ENCODE assay signal across 1 cellular context in the genomic region with DNA sequence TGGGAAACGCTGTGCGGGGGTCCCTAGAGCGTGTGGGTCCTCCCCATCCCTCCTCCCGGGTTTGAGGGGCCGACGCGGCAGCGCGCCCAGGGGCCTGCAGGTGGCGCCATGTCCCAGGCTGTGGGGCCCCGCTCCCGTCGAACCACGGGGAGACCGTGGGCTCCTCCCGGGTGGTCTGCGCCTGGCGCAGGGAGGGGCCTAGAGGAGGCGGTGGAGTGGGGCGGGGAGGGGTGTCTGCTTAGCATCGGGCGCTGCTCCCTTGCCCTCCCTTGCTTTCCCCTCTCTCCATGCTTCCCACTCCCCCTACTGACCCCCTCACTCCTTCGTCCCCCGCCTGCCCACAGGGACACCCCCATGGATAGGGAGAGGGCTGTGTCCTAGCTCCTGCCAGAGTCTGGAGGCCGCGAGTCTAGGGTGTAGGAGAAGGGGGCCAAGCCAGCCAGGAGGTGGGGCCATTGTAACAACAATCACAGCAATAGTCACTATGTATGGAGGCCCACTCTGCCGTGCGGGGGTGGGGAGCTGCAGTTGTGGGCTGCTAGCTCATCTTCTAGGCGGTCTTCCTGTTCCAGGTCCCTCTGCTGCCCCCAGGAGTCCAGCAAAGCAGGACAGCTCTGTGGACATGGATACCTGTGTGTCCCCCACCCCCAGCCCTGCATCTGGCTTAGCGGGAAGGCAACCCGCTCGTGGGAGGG.
TF ChIP-seq lines count a peak whose summit lies in the region.

No MANE protein-coding gene starts in this region.

TF ChIP-seq in HepG2, 621 proteins besides CTCF, POLR2A, EP300 and RAD21 (continued from another document and continues in another):
- TF ChIP-seq, protein P1, sequence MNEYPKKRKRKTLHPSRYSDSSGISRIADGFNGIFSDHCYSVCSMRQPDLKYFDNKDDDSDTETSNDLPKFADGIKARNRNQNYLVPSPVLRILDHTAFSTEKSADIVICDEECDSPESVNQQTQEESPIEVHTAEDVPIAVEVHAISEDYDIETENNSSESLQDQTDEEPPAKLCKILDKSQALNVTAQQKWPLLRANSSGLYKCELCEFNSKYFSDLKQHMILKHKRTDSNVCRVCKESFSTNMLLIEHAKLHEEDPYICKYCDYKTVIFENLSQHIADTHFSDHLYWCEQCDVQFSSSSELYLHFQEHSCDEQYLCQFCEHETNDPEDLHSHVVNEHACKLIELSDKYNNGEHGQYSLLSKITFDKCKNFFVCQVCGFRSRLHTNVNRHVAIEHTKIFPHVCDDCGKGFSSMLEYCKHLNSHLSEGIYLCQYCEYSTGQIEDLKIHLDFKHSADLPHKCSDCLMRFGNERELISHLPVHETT (CRISPR knock-in tag; conservative IDR thresholded peaks at IDR 0.05): peak; percentile 40; the same call in 1 of the 2 replicates
- peak; percentile 3; the same call in 1 of the 2 replicates for TF ChIP-seq ZNF331 (CRISPR knock-in tag; IDR thresholded peaks at IDR 0.05)
- TF ChIP-seq ZNF777 (CRISPR knock-in tag; IDR thresholded peaks at IDR 0.05): peak; percentile 90
- TF ChIP-seq NRL (CRISPR knock-in tag; IDR thresholded peaks at IDR 0.05; ENCODE audit: borderline replicate concordance): peak; percentile 48; the same call in 1 of the 2 replicates
- peak; percentile 49; the same call in 1 of the 2 replicates for TF ChIP-seq RXRA (CRISPR knock-in tag; IDR thresholded peaks at IDR 0.05)
- TF ChIP-seq, protein P2, sequence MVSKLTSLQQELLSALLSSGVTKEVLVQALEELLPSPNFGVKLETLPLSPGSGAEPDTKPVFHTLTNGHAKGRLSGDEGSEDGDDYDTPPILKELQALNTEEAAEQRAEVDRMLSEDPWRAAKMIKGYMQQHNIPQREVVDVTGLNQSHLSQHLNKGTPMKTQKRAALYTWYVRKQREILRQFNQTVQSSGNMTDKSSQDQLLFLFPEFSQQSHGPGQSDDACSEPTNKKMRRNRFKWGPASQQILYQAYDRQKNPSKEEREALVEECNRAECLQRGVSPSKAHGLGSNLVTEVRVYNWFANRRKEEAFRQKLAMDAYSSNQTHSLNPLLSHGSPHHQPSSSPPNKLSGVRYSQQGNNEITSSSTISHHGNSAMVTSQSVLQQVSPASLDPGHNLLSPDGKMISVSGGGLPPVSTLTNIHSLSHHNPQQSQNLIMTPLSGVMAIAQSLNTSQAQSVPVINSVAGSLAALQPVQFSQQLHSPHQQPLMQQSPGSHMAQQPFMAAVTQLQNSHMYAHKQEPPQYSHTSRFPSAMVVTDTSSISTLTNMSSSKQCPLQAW (CRISPR knock-in tag; IDR thresholded peaks at IDR 0.05): peak; percentile 58
- 0 out of 2 replicates have a peak, but pooled peaks have one; percentile 17 for TF ChIP-seq MEF2D (CRISPR knock-in tag; IDR thresholded peaks at IDR 0.05)
- peak; percentile 34; the same call in 1 of the 2 replicates for TF ChIP-seq SP4 (CRISPR knock-in tag; IDR thresholded peaks at IDR 0.05)
- 0 out of 2 replicates have a peak, but pooled peaks have one; percentile 40 for TF ChIP-seq GLI4 (CRISPR knock-in tag; IDR thresholded peaks at IDR 0.05; ENCODE audit: borderline replicate concordance)
- no peak for TF ChIP-seq KDM4B (CRISPR knock-in tag; IDR thresholded peaks at IDR 0.05)
- TF ChIP-seq SALL1 (CRISPR knock-in tag; IDR thresholded peaks at IDR 0.05): peak; percentile 54
- no peak for TF ChIP-seq SOX13 (IDR thresholded peaks at IDR 0.05)
- TF ChIP-seq SOX13 (CRISPR knock-in tag; conservative IDR thresholded peaks at IDR 0.05 in 1 of 2, IDR thresholded peaks at IDR 0.05 in 1 of 2): no peak; a peak in 1 of 4 replicates
- 0 out of 2 replicates have a peak, but pooled peaks have one; percentile 30 for TF ChIP-seq ZNF138 (CRISPR knock-in tag; IDR thresholded peaks at IDR 0.05; ENCODE audit: low read depth)
- TF ChIP-seq, protein P3, sequence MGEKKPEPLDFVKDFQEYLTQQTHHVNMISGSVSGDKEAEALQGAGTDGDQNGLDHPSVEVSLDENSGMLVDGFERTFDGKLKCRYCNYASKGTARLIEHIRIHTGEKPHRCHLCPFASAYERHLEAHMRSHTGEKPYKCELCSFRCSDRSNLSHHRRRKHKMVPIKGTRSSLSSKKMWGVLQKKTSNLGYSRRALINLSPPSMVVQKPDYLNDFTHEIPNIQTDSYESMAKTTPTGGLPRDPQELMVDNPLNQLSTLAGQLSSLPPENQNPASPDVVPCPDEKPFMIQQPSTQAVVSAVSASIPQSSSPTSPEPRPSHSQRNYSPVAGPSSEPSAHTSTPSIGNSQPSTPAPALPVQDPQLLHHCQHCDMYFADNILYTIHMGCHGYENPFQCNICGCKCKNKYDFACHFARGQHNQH (CRISPR knock-in tag; IDR thresholded peaks at IDR 0.05): peak; percentile 47; the same call in 1 of the 2 replicates
- TF ChIP-seq TOE1 (CRISPR knock-in tag; IDR thresholded peaks at IDR 0.05): no peak
- no peak for TF ChIP-seq YEATS2 (CRISPR knock-in tag; IDR thresholded peaks at IDR 0.05; ENCODE audit: borderline replicate concordance)
- TF ChIP-seq ZNF775 (CRISPR knock-in tag; IDR thresholded peaks at IDR 0.05; ENCODE audit: borderline replicate concordance): no peak
- peak; percentile 82 for TF ChIP-seq DNMT1 (CRISPR knock-in tag; IDR thresholded peaks at IDR 0.05)
- TF ChIP-seq, protein P4, sequence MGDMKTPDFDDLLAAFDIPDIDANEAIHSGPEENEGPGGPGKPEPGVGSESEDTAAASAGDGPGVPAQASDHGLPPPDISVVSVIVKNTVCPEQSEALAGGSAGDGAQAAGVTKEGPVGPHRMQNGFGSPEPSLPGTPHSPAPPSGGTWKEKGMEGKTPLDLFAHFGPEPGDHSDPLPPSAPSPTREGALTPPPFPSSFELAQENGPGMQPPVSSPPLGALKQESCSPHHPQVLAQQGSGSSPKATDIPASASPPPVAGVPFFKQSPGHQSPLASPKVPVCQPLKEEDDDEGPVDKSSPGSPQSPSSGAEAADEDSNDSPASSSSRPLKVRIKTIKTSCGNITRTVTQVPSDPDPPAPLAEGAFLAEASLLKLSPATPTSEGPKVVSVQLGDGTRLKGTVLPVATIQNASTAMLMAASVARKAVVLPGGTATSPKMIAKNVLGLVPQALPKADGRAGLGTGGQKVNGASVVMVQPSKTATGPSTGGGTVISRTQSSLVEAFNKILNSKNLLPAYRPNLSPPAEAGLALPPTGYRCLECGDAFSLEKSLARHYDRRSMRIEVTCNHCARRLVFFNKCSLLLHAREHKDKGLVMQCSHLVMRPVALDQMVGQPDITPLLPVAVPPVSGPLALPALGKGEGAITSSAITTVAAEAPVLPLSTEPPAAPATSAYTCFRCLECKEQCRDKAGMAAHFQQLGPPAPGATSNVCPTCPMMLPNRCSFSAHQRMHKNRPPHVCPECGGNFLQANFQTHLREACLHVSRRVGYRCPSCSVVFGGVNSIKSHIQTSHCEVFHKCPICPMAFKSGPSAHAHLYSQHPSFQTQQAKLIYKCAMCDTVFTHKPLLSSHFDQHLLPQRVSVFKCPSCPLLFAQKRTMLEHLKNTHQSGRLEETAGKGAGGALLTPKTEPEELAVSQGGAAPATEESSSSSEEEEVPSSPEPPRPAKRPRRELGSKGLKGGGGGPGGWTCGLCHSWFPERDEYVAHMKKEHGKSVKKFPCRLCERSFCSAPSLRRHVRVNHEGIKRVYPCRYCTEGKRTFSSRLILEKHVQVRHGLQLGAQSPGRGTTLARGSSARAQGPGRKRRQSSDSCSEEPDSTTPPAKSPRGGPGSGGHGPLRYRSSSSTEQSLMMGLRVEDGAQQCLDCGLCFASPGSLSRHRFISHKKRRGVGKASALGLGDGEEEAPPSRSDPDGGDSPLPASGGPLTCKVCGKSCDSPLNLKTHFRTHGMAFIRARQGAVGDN (CRISPR knock-in tag; IDR thresholded peaks at IDR 0.05): peak; percentile 66
- no peak for TF ChIP-seq CREB1 (IDR thresholded peaks at IDR 0.05)
- TF ChIP-seq CREB1 (CRISPR knock-in tag; IDR thresholded peaks at IDR 0.05): no peak
- TF ChIP-seq, protein P5, sequence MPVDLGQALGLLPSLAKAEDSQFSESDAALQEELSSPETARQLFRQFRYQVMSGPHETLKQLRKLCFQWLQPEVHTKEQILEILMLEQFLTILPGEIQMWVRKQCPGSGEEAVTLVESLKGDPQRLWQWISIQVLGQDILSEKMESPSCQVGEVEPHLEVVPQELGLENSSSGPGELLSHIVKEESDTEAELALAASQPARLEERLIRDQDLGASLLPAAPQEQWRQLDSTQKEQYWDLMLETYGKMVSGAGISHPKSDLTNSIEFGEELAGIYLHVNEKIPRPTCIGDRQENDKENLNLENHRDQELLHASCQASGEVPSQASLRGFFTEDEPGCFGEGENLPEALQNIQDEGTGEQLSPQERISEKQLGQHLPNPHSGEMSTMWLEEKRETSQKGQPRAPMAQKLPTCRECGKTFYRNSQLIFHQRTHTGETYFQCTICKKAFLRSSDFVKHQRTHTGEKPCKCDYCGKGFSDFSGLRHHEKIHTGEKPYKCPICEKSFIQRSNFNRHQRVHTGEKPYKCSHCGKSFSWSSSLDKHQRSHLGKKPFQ (CRISPR knock-in tag; IDR thresholded peaks at IDR 0.05; ENCODE audit: insufficient replicate concordance): no peak
- TF ChIP-seq ZNF260 (CRISPR knock-in tag; IDR thresholded peaks at IDR 0.05; ENCODE audit: borderline replicate concordance, low read depth): no peak
- TF ChIP-seq POLR2G (IDR thresholded peaks at IDR 0.05; ENCODE audit: low read depth, low read length): no peak
- peak; percentile 45; the same call in 1 of the 2 replicates for TF ChIP-seq HOXA3 (CRISPR knock-in tag; IDR thresholded peaks at IDR 0.05)
- TF ChIP-seq NR2C2 (CRISPR knock-in tag; IDR thresholded peaks at IDR 0.05; ENCODE audit: borderline replicate concordance): no peak
- peak; percentile 67; the same call in 1 of the 2 replicates for TF ChIP-seq ZNF605 (CRISPR knock-in tag; IDR thresholded peaks at IDR 0.05)
- TF ChIP-seq FIP1L1 (IDR thresholded peaks at IDR 0.05; ENCODE audit: borderline replicate concordance, insufficient read depth, low read depth, low read length): no peak
- TF ChIP-seq ARID2 (CRISPR knock-in tag; IDR thresholded peaks at IDR 0.05; ENCODE audit: borderline replicate concordance): no peak
- TF ChIP-seq ZNF788 (CRISPR knock-in tag; IDR thresholded peaks at IDR 0.05; ENCODE audit: borderline replicate concordance): 0 out of 2 replicates have a peak, but pooled peaks have one; percentile 15
- TF ChIP-seq SRY (CRISPR knock-in tag; IDR thresholded peaks at IDR 0.05): 0 out of 2 replicates have a peak, but pooled peaks have one; percentile 30
- TF ChIP-seq SETDB1 (CRISPR knock-in tag; IDR thresholded peaks at IDR 0.05; ENCODE audit: borderline replicate concordance): no peak
- 0 out of 2 replicates have a peak, but pooled peaks have one; percentile 70 for TF ChIP-seq ZNF546 (CRISPR knock-in tag; conservative IDR thresholded peaks at IDR 0.05)
- TF ChIP-seq, protein P6, sequence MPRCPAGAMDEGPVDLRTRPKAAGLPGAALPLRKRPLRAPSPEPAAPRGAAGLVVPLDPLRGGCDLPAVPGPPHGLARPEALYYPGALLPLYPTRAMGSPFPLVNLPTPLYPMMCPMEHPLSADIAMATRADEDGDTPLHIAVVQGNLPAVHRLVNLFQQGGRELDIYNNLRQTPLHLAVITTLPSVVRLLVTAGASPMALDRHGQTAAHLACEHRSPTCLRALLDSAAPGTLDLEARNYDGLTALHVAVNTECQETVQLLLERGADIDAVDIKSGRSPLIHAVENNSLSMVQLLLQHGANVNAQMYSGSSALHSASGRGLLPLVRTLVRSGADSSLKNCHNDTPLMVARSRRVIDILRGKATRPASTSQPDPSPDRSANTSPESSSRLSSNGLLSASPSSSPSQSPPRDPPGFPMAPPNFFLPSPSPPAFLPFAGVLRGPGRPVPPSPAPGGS (CRISPR knock-in tag; IDR thresholded peaks at IDR 0.05): peak; percentile 64; the same call in 1 of the 2 replicates
- TF ChIP-seq, protein P7, sequence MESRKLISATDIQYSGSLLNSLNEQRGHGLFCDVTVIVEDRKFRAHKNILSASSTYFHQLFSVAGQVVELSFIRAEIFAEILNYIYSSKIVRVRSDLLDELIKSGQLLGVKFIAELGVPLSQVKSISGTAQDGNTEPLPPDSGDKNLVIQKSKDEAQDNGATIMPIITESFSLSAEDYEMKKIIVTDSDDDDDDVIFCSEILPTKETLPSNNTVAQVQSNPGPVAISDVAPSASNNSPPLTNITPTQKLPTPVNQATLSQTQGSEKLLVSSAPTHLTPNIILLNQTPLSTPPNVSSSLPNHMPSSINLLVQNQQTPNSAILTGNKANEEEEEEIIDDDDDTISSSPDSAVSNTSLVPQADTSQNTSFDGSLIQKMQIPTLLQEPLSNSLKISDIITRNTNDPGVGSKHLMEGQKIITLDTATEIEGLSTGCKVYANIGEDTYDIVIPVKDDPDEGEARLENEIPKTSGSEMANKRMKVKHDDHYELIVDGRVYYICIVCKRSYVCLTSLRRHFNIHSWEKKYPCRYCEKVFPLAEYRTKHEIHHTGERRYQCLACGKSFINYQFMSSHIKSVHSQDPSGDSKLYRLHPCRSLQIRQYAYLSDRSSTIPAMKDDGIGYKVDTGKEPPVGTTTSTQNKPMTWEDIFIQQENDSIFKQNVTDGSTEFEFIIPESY (CRISPR knock-in tag; IDR thresholded peaks at IDR 0.05): peak; percentile 97
- no peak for TF ChIP-seq ZNF367 (CRISPR knock-in tag; IDR thresholded peaks at IDR 0.05; ENCODE audit: borderline replicate concordance)
- TF ChIP-seq CHCHD3 (CRISPR knock-in tag; IDR thresholded peaks at IDR 0.05): 0 out of 2 replicates have a peak, but pooled peaks have one; percentile 54
- TF ChIP-seq PHF8 (CRISPR knock-in tag; IDR thresholded peaks at IDR 0.05): peak; percentile 22; the same call in 1 of the 2 replicates
- no peak for TF ChIP-seq HOXD1 (CRISPR knock-in tag; IDR thresholded peaks at IDR 0.05)
- TF ChIP-seq JUN (CRISPR knock-in tag; IDR thresholded peaks at IDR 0.05): no peak
- no peak for TF ChIP-seq SOX6 (IDR thresholded peaks at IDR 0.05)
- peak; percentile 26; the same call in 1 of the 2 replicates for TF ChIP-seq SOX6 (CRISPR knock-in tag; IDR thresholded peaks at IDR 0.05)
- peak; percentile 42 for TF ChIP-seq RBM39 (IDR thresholded peaks at IDR 0.05; ENCODE audit: low read depth, low read length, poor library complexity, severe bottlenecking)
